ENCODE assay signal across 9 cellular contexts in genomic region chr22:28594784-28595324, GRCh38.
DNase-seq lines count a peak whose midpoint lies in the region; ATAC-seq, FAIRE-seq and TF ChIP-seq lines count a peak whose summit lies in the region.
"Had no signal": no experiment of that assay in that cellular context is flagged by ENCODE, and none has a peak within 500 bp of the region (broad histone marks: within the 10 kb centered on the region; RNA-seq: fewer than 3 reads in every experiment).

No MANE protein-coding gene starts in this region.

- intact Hi-C loops in uterus (cut with DNase I; ENCODE audit: low total_unique reads) = loop anchor here (10.0 kb wide), 1 partner anchor 580 kb away; no protein-coding TSS in a partner anchor

- no peak overlapping the region for H3K4me3 ChIP-seq in uterus
- H3K4me3 ChIP-seq: SJCRH30 had no signal

- H3K27me3 ChIP-seq in uterus = no peaks in the 10 kb centered on the region
- H3K27me3 ChIP-seq: SJCRH30 had no signal

- H3K9me3 ChIP-seq in uterus = no peaks in the 10 kb centered on the region
- H3K9me3 ChIP-seq: SJCRH30 had no signal

- H3K36me3 ChIP-seq in uterus = no peaks in the 10 kb centered on the region
- H3K36me3 ChIP-seq: SJCRH30 had no signal

- FAIRE-seq in HTR-8/SVneo (lab: Jason Lieb, UNC) = no peak

- ATAC-seq in left lobe of liver (peak; percentile 98), HG02840 (IDR thresholded peaks at IDR 0.05; ENCODE audit: low FRiP score, unreplicated experiment) (no peak), HG03571 (IDR thresholded peaks at IDR 0.05; ENCODE audit: unreplicated experiment) (no peak)

- TF ChIP-seq CTCF in uterus (IDR thresholded peaks at IDR 0.05) = peak; percentile 73 to 91 (median 84)

- no peak overlapping the region for H3K27ac ChIP-seq in uterus
- H3K27ac ChIP-seq: SJCRH30 had no signal

- H3K4me1 ChIP-seq in uterus = no peaks in the 10 kb centered on the region

- DNase-seq in D341Med (ENCODE audit: low spot score) (peak; percentile 47), HTR-8/SVneo (ENCODE audit: insufficient read length, low spot score) (peak; percentile 23), NOMO-1 treated with DMSO at 0.1 percent for 48 hours (lab: John Stamatoyannopoulos, UW; ENCODE audit: unreplicated experiment) (peak; percentile 76), cerebellar cortex (ENCODE audit: low spot score) (peak; percentile 62), left lobe of liver (ENCODE audit: low spot score) (no peak), uterus (no peak)

- no peak for TF ChIP-seq POLR2A in uterus (IDR thresholded peaks at IDR 0.05)

Comparison
In these comparisons a context has a peak if more than half of its experiments do, and no peak if none do; other contexts are left out.
1. DNase-seq: peak in D341Med (single experiment), HTR-8/SVneo (single experiment), NOMO-1 treated with DMSO at 0.1 percent for 48 hours (single experiment) and cerebellar cortex (single experiment); none in left lobe of liver (single experiment) and uterus (0 of 2).